In the genomic region with DNA sequence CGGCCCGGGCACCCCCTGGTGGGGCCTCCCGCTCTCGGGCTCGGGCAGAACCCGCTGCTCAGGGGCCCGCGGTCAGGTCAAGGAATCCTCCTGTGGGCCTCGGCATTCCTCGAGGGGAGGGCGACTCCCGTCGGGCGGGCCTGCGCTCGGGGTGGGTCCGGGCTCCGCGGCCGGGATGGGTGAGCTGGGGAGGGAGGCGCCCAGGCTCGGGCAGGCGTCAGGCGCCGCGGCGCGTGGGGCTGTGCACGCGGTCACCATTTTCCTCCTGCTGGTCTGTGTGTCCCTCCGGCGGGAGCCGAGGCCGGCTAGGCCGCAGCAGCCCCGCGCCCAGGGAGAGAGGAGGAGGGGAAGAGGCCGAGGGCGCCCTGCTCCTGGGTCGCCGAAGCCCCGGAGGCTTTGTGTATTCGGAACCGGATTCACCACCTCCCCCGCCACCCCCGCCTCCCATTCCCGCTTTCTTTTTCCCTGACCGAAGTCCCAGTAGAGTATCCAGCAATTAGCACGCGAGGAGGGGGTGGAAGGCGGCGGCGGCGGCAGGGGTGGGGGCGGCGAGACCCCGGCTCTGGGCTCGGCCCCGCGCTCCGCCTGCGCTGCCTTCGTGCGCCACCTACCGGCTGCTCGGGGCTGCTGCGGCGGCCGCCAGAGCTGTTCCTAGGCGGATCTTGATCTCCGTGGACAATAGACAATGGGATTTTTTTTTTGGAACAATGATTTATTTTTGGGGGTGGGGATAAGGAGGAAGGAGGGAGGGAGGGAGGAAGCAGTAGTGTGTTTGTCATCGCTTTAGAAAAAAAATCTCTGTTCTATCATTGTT, we compare ENCODE assay signal across 8 cellular contexts.
DNase-seq lines count a peak whose midpoint lies in the region; ATAC-seq, FAIRE-seq and TF ChIP-seq lines count a peak whose summit lies in the region.

No MANE protein-coding gene starts in this region.

- H3K27me3 ChIP-seq in mononuclear cell (ENCODE audit: insufficient read depth, low read length): peaks cover 7% of the 10 kb centered on the region

- peak; percentile 63 to 77 for DNase-seq in A549 (ENCODE audit: low read depth in 1 of 2, low spot score in 1 of 2)
- peak; percentile 21 for DNase-seq in NOMO-1 treated with DMSO at 0.1 percent for 48 hours (lab: John Stamatoyannopoulos, UW; ENCODE audit: unreplicated experiment)
- peak; percentile 56 for DNase-seq in activated T-cell treated with anti-CD3 and anti-CD28 coated beads for 48 hours (ENCODE audit: low read depth)
- no peak for DNase-seq in epithelial cell of prostate (ENCODE audit: low read depth, low spot score)
- DNase-seq in stimulated activated CD8-positive, alpha-beta memory T cell treated with anti-CD3 and anti-CD28 coated beads, Interleukin-4, amount 100 ng/mL, for 4 hours (ENCODE audit: low read depth in 2 of 2, low spot score in 1 of 2): peak; percentile 7 to 11

- TF ChIP-seq RAD21 in A549 (conservative IDR thresholded peaks at IDR 0.05 in 1 of 2, IDR thresholded peaks at IDR 0.05 in 1 of 2): peak; percentile 78 to 96

- no peak for TF ChIP-seq EP300 in A549 (IDR thresholded peaks at IDR 0.05)

- FAIRE-seq in A549 (lab: Jason Lieb, UNC): no peak

- H3K4me2 ChIP-seq in A549: peak overlapping the region; percentile 75

- CTCF ChIA-PET in A549 (lab: Yijun Ruan, JAX): interaction anchor here (0.5 to 3.8 kb wide), 38 partner anchors 8 to 607 kb away, joined by 3 to 40 read pairs (median 4); partner anchors contain the start of gene MAML3

- TF ChIP-seq CTCF in A549 (IDR thresholded peaks at IDR 0.05): peak; percentile 85

- H3K4me1 ChIP-seq in A549: peaks cover 72% of the 10 kb centered on the region
- peaks cover 28% of the 10 kb centered on the region for H3K4me1 ChIP-seq in mononuclear cell (ENCODE audit: insufficient read depth, low read length)

- no peak for TF ChIP-seq POLR2A in A549 (IDR thresholded peaks at IDR 0.05; ENCODE audit: low read length)

- POLR2A ChIA-PET in A549 (lab: Yijun Ruan, JAX): interaction anchor here (0.5 to 4.0 kb wide), 8 partner anchors 100 to 240 kb away, joined by 3 to 40 read pairs (median 4); partner anchors contain the start of gene MAML3

- H3K4me3 ChIP-seq in A549 (peak overlapping the region; percentile 44), mononuclear cell (ENCODE audit: low read length) (peak overlapping the region; percentile 48)

- ATAC-seq in A549 (peak; percentile 78 to 86), GM18858 (IDR thresholded peaks at IDR 0.05; ENCODE audit: unreplicated experiment) (peak; percentile 62), HG03571 (IDR thresholded peaks at IDR 0.05; ENCODE audit: unreplicated experiment) (peak; percentile 61)

- no peaks in the 10 kb centered on the region for H3K9me3 ChIP-seq in A549
- no peaks in the 10 kb centered on the region for H3K9me3 ChIP-seq in mononuclear cell (ENCODE audit: low read depth, low read length)

- H3K27ac ChIP-seq in A549: peak overlapping the region; percentile 94 to 98
- peak overlapping the region; percentile 52 for H3K27ac ChIP-seq in epithelial cell of prostate

- 5% methylated on average over 6 of the region's 72 CpGs for WGBS in A549 (ENCODE audit: missing lambda C conversion rate)

TF ChIP-seq in A549, 52 proteins besides CTCF, POLR2A, EP300 and RAD21:
- TF ChIP-seq PHF8 (IDR thresholded peaks at IDR 0.05; ENCODE audit: borderline replicate concordance, low read depth) (peak; percentile 40; the same call in 1 of the 2 replicates), SMC3 (IDR thresholded peaks at IDR 0.05) (peak; percentile 91), CHD2 (IDR thresholded peaks at IDR 0.05; ENCODE audit: low read length, partially characterized antibody) (peak; percentile 8), ESRRA (IDR thresholded peaks at IDR 0.05; ENCODE audit: borderline replicate concordance, low read length) (peak; percentile 6; the same call in 1 of the 2 replicates), JUN (IDR thresholded peaks at IDR 0.05) (peak; percentile 25 to 72; a peak in 4 of 5 replicates), MAX (IDR thresholded peaks at IDR 0.05) (peak; percentile 54; the same call in 1 of the 2 replicates), EHF (CRISPR knock-in tag; IDR thresholded peaks at IDR 0.05) (no peak), E2F6 (IDR thresholded peaks at IDR 0.05; ENCODE audit: borderline replicate concordance, low read depth) (peak; percentile 72; the same call in 1 of the 2 replicates), HES2 (IDR thresholded peaks at IDR 0.05) (no peak)
